ENCODE assay signal across 23 cellular contexts in the genomic region with DNA sequence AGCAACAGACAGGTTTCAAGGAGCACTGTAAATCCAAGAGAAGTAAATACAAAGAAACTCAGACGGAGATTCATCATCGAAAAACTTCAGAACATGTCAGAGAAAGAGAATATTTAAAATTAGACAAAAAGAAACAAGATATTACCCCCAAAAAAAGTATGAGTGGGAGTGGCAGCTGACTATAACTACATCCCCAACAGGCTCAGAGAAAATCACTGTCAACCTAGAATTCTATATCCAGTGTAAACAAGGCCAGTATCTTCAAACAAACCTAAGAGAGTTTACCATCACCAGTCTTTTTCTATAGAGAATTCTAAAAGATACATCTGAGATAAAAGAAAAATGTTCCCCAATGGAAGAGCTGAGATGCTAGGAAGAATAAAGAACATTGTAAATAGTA. TPM values are rescaled to one million over a fixed set of nuclear protein-coding genes. Genes with fewer than 3 reads are reported as not detected.
DNase-seq lines count a peak whose midpoint lies in the region; ATAC-seq, FAIRE-seq and TF ChIP-seq lines count a peak whose summit lies in the region.
"Had no signal": no experiment of that assay in that cellular context is flagged by ENCODE, and none has a peak within 500 bp of the region (broad histone marks: within the 10 kb centered on the region; RNA-seq: fewer than 3 reads in every experiment).

No MANE protein-coding gene starts in this region.

- CTCF ChIA-PET in HepG2 (lab: Yijun Ruan, JAX; ENCODE audit: low intra/inter-chr PET ratio, low total read pairs), result no interaction called here

- H3K79me2 ChIP-seq in HepG2 (ENCODE audit: insufficient read depth, low read length), result no peaks in the 10 kb centered on the region

- H3K27me3 ChIP-seq in HepG2 (ENCODE audit: control insufficient read depth in 1 of 2, insufficient read depth in 2 of 2, low read length in 2 of 2) (no peaks in the 10 kb centered on the region), right lobe of liver (no peaks in the 10 kb centered on the region)
- H3K27me3 ChIP-seq: BLaER1 treated with 17β-estradiol and CSF1 and Interleukin-3, amounts not matched to agents 10 nM and 100 nM had no signal

- no peak overlapping the region for H2AFZ ChIP-seq in HepG2 (ENCODE audit: low read length)

- no TSS peak for BruUV-seq in HepG2 (replicated peaks; lab: Mats Ljungman, UMichigan)

- in situ Hi-C loops in HepG2 (cut with HindIII; ENCODE audit: extremely low pct_ligation_motif_present, low pct_unique_long_range_greater_than_20kb), result no loop called here

- H3K9me3 ChIP-seq in HepG2 (ENCODE audit: low read length) (peaks cover 9% of the 10 kb centered on the region), right lobe of liver (no peaks in the 10 kb centered on the region)
- H3K9me3 ChIP-seq: Caco-2 had no signal

- TF ChIP-seq RAD21 in HepG2 (CRISPR knock-in tag; IDR thresholded peaks at IDR 0.05), result no peak

- 97% methylated on average over 2 of the region's 2 CpGs for WGBS in HepG2 (ENCODE audit: low lambda C conversion rate)
- 79% methylated on average over 2 of the region's 2 CpGs for WGBS in right lobe of liver (ENCODE audit: insufficient coverage, low coverage, low lambda C conversion rate, missing lambda C conversion rate)

- intact Hi-C loops in HepG2 (cut with micrococcal nuclease; ENCODE audit: unreplicated experiment) (no loop called here), right lobe of liver (cut with DNase I) (no loop called here)

- POLR2A ChIA-PET in HepG2 (lab: Yijun Ruan, JAX), result no interaction called here

- H3K4me2 ChIP-seq in HepG2 (ENCODE audit: low read depth, low read length), result no peak overlapping the region
- H3K4me2 ChIP-seq: BLaER1 treated with 17β-estradiol and CSF1 and Interleukin-3, amounts not matched to agents 10 nM and 100 nM had no signal

- no peak for FAIRE-seq in HepG2 (lab: Jason Lieb, UNC)
- FAIRE-seq: D721Med, GM12878, GM12892, GM18507 had no signal

- ATAC-seq in HepG2 (no peak), right lobe of liver (no peak), HG03039 (IDR thresholded peaks at IDR 0.05; ENCODE audit: unreplicated experiment) (no peak), HG02870 (IDR thresholded peaks at IDR 0.05; ENCODE audit: unreplicated experiment) (no peak)
- ATAC-seq: CD8-positive, alpha-beta T cell; GM12878 had no signal

- H4K20me1 ChIP-seq in HepG2 (ENCODE audit: insufficient read depth, low read length), result no peaks in the 10 kb centered on the region

- H3K9ac ChIP-seq in HepG2 (ENCODE audit: insufficient read depth, low read depth, low read length), result no peak overlapping the region
- H3K9ac ChIP-seq: BLaER1 treated with 17β-estradiol and CSF1 and Interleukin-3, amounts not matched to agents 10 nM and 100 nM had no signal

- no peaks in the 10 kb centered on the region for H3K4me1 ChIP-seq in HepG2 (ENCODE audit: insufficient read depth, low read length)
- no peaks in the 10 kb centered on the region for H3K4me1 ChIP-seq in right lobe of liver
- H3K4me1 ChIP-seq: BLaER1 treated with 17β-estradiol and CSF1 and Interleukin-3, amounts not matched to agents 10 nM and 100 nM; Caco-2 had no signal

- H3K4me3 ChIP-seq in HepG2 (replicated peaks in 1 of 3; ENCODE audit: insufficient read depth in 1 of 3, low read depth in 2 of 3, low read length in 3 of 3), result no peak overlapping the region
- no peak overlapping the region for H3K4me3 ChIP-seq in right lobe of liver
- H3K4me3 ChIP-seq: BLaER1 treated with 17β-estradiol and CSF1 and Interleukin-3, amounts not matched to agents 10 nM and 100 nM; GM12878 had no signal

- no peak overlapping the region for H3K27ac ChIP-seq in HepG2 (ENCODE audit: extremely low read length, insufficient read depth, low read length)
- no peak overlapping the region for H3K27ac ChIP-seq in right lobe of liver
- H3K27ac ChIP-seq: BLaER1 treated with 17β-estradiol and CSF1 and Interleukin-3, amounts not matched to agents 10 nM and 100 nM; C4-2B had no signal

- TF ChIP-seq CTCF in HepG2 (CRISPR knock-in tag; IDR thresholded peaks at IDR 0.05), result no peak
- TF ChIP-seq CTCF in right lobe of liver (IDR thresholded peaks at IDR 0.05), result no peak

- DNase-seq in HepG2 (ENCODE audit: low spot score) (no peak), right lobe of liver (no peak), DMS114 treated with DMSO at 0.1 percent for 48 hours (lab: John Stamatoyannopoulos, UW; ENCODE audit: unreplicated experiment) (peak; percentile 13), amniotic epithelial cell (ENCODE audit: low read depth) (peak; percentile 18)
- DNase-seq: 8988T; AML-193; Caco-2; Calu3; CD4-positive, alpha-beta T cell; CD8-positive, alpha-beta T cell; DMS153; DMS79; DND-41; EL; GDM1 had no signal

- TF ChIP-seq EP300 in HepG2 (IDR thresholded peaks at IDR 0.05; ENCODE audit: low read depth in 2 of 2, low read length in 2 of 2) (no peak), HepG2 (CRISPR knock-in tag; IDR thresholded peaks at IDR 0.05; ENCODE audit: borderline replicate concordance) (no peak)

- H3K36me3 ChIP-seq in HepG2 (replicated peaks in 1 of 2; ENCODE audit: control insufficient read depth in 1 of 2, insufficient read depth in 2 of 2, low read length in 2 of 2) (no peaks in the 10 kb centered on the region), right lobe of liver (no peaks in the 10 kb centered on the region)

- TF ChIP-seq POLR2A in HepG2 (IDR thresholded peaks at IDR 0.05; ENCODE audit: insufficient read depth in 1 of 2, low read depth in 2 of 2, low read length in 2 of 2) (no peak), right lobe of liver (IDR thresholded peaks at IDR 0.05) (no peak)

TF ChIP-seq in HepG2, 621 proteins besides CTCF, POLR2A, EP300 and RAD21:
- TF ChIP-seq ZNF136 (CRISPR knock-in tag; IDR thresholded peaks at IDR 0.05; ENCODE audit: low read depth), result peak; percentile 75; the same call in 1 of the 2 replicates
- TF ChIP-seq ZNF713 (CRISPR knock-in tag; IDR thresholded peaks at IDR 0.05), result no peak

RNA-seq across cellular contexts. Expression of gene CRY1, which starts 39.6 kb away (rescaled TPM):
- 13.9 and 16.2 TPM in 2 replicates for total RNA-seq in HepG2 (2016; rRNA removed; fragmentation: Illumina TruSeq; extraction: Trizol)
- 2.1 and 4.7 TPM in 2 replicates for total RNA-seq in HepG2 (2016; cell fraction: cytosol; rRNA removed; fragmentation: Illumina TruSeq; extraction: Trizol; ENCODE audit: low read depth)
- 15.3 and 15.7 TPM in 2 replicates for total RNA-seq in HepG2 (2016; cell fraction: insoluble cytoplasmic fraction; rRNA removed; fragmentation: Illumina TruSeq; extraction: Trizol)
- total RNA-seq in HepG2 (2016; cell fraction: membrane; rRNA removed; fragmentation: Illumina TruSeq; extraction: Trizol), result 6.4 and 7.1 TPM in 2 replicates
- 15.0 and 16.0 TPM in 2 replicates for total RNA-seq in HepG2 (2016; cell fraction: nucleus; rRNA removed; fragmentation: Illumina TruSeq; extraction: Trizol)
- 10.0 and 11.4 TPM in 2 replicates for polyA plus RNA-seq in HepG2 (2011; rRNA removed)
- 3.6 and 4.8 TPM in 2 replicates for polyA plus RNA-seq in HepG2 (2011; cell fraction: cytosol; rRNA removed)
- 34.2 and 41.9 TPM in 2 replicates for polyA plus RNA-seq in HepG2 (2011; cell fraction: nucleus; rRNA removed)
- polyA plus RNA-seq in HepG2 (2012), result 10.3 and 12.9 TPM in 2 replicates
- polyA plus RNA-seq in HepG2 (2016; cell fraction: cytosol; fragmentation: Illumina TruSeq; extraction: Trizol; ENCODE audit: low read depth), result 0.71 and 0.82 TPM in 2 replicates
- 14.1 and 15.2 TPM in 2 replicates for polyA plus RNA-seq in HepG2 (2016; cell fraction: insoluble cytoplasmic fraction; fragmentation: Illumina TruSeq; extraction: Trizol; ENCODE audit: low read depth)
- polyA plus RNA-seq in HepG2 (2016; cell fraction: membrane; fragmentation: Illumina TruSeq; extraction: Trizol; ENCODE audit: low read depth), result 2.0 and 2.4 TPM in 2 replicates
- 28.5 and 29.3 TPM in 2 replicates for polyA plus RNA-seq in HepG2 (2016; cell fraction: nucleus; fragmentation: Illumina TruSeq; extraction: Trizol; ENCODE audit: insufficient read depth, low read depth)
- polyA minus RNA-seq in HepG2 (2011; rRNA and poly(A)+ RNA removed; ENCODE audit: low replicate concordance), result 5.5 and 7.3 TPM in 2 replicates
- 4.3 and 5.8 TPM in 2 replicates for polyA minus RNA-seq in HepG2 (2011; cell fraction: cytosol; rRNA and poly(A)+ RNA removed)
- 21.1 and 23.1 TPM in 2 replicates for polyA minus RNA-seq in HepG2 (2011; cell fraction: nucleus; rRNA and poly(A)+ RNA removed)
- 10 to 100 TPM in 4 of 6 experiments, 1 to 10 TPM in 2; 7.5 to 12.5 (median 10.6) TPM for total RNA-seq in right lobe of liver

Comparison
In these comparisons a context has a peak if more than half of its experiments do, and no peak if none do; other contexts are left out.
1. DNase-seq: peak in DMS114 treated with DMSO at 0.1 percent for 48 hours (single experiment) and amniotic epithelial cell (single experiment); none in HepG2 (single experiment) and right lobe of liver (0 of 3).